ENCODE assay signal across 9 cellular contexts in genomic region chr19:14440049-14440448, GRCh38. TPM values are rescaled to one million over a fixed set of nuclear protein-coding genes. Genes with fewer than 3 reads are reported as not detected.
DNase-seq lines count a peak whose midpoint lies in the region; ATAC-seq and TF ChIP-seq lines count a peak whose summit lies in the region.
"Had no signal": no experiment of that assay in that cellular context is flagged by ENCODE, and none has a peak within 500 bp of the region (broad histone marks: within the 10 kb centered on the region; RNA-seq: fewer than 3 reads in every experiment).

No MANE protein-coding gene starts in this region.

- no peak for TF ChIP-seq CTCF in adrenal gland (IDR thresholded peaks at IDR 0.05)

- peak overlapping the region; percentile 98 for H3K4me3 Mint-ChIP-seq in T-helper 2 cell treated with Interferon-gamma antibody and Interleukin-4, amounts not matched to agents 5 μg/mL and 100 μg/mL, for 36 hours

- peak overlapping the region in 2 of 5 donors; percentile 23 to 37 for H3K27ac ChIP-seq in adrenal gland

- H3K27ac Mint-ChIP-seq in T-helper 2 cell treated with Interferon-gamma antibody and Interleukin-4, amounts not matched to agents 5 μg/mL and 100 μg/mL, for 36 hours = peak overlapping the region; percentile 86

- TF ChIP-seq POLR2A in adrenal gland (IDR thresholded peaks at IDR 0.05) = no peak

- H3K27me3 Mint-ChIP-seq in T-helper 2 cell treated with Interferon-gamma antibody and Interleukin-4, amounts not matched to agents 5 μg/mL and 100 μg/mL, for 36 hours (ENCODE audit: low read depth) = no peaks in the 10 kb centered on the region

- intact Hi-C loops in adrenal gland (cut with DNase I) = no loop called here

- DNase-seq in T-helper 2 cell treated with Interferon-gamma antibody and Interleukin-4, amounts not matched to agents 5 μg/mL and 100 μg/mL, for 36 hours (ENCODE audit: low spot score) = peak; percentile 81
- DNase-seq in adrenal gland = peak; percentile 53 to 81 (median 65)
- DNase-seq in midbrain (lab: John Stamatoyannopoulos, UW) = peak; percentile 15
- peak; percentile 73 for DNase-seq in stimulated activated naive CD4-positive, alpha-beta T cell treated with Interleukin-2 at 50 U/mL for 16 hours (lab: John Stamatoyannopoulos, UW)
- DNase-seq in NCI-H345 treated with DMSO at 0.1 percent for 48 hours (lab: John Stamatoyannopoulos, UW; ENCODE audit: unreplicated experiment) = no peak
- no peak for DNase-seq in dedifferentiated amniotic fluid mesenchymal stem cell (ENCODE audit: extremely low spot score)

- WGBS in adrenal gland, 4 donors = 49 to 66% (median 57%) methylated on average over 5 to 9 of the region's 9 CpGs

- H3K9me3 ChIP-seq in adrenal gland (replicated peaks in 1 of 3) = no peaks in the 10 kb centered on the region

- peaks cover 31% of the 10 kb centered on the region for H3K4me1 Mint-ChIP-seq in T-helper 2 cell treated with Interferon-gamma antibody and Interleukin-4, amounts not matched to agents 5 μg/mL and 100 μg/mL, for 36 hours (ENCODE audit: low read depth)

- H3K36me3 Mint-ChIP-seq in T-helper 2 cell treated with Interferon-gamma antibody and Interleukin-4, amounts not matched to agents 5 μg/mL and 100 μg/mL, for 36 hours (ENCODE audit: low read depth) = peaks cover 41% of the 10 kb centered on the region

- H3K27me3 ChIP-seq in adrenal gland = no peaks in the 10 kb centered on the region

- H3K9me3 Mint-ChIP-seq in T-helper 2 cell treated with Interferon-gamma antibody and Interleukin-4, amounts not matched to agents 5 μg/mL and 100 μg/mL, for 36 hours = no peaks in the 10 kb centered on the region

- ATAC-seq in GM18502 (IDR thresholded peaks at IDR 0.05; ENCODE audit: poor library complexity, unreplicated experiment) (peak; percentile 78), HG02943 (IDR thresholded peaks at IDR 0.05; ENCODE audit: low read depth, unreplicated experiment) (peak; percentile 81)

- peaks cover 15 to 33% of the 10 kb centered on the region in 2 donors for H3K4me1 ChIP-seq in adrenal gland (replicated peaks in 1 of 2)

- peaks cover 0 to 40% of the 10 kb centered on the region in 2 donors for H3K36me3 ChIP-seq in adrenal gland (replicated peaks in 1 of 2)

- peak overlapping the region in 1 of 4 donors; percentile 36 for H3K4me3 ChIP-seq in adrenal gland

RNA-seq across cellular contexts. Expression of gene PKN1, which starts 6.9 kb away (rescaled TPM):
- 100 to 1,000 TPM in 7 of 8 donors, 10 to 100 TPM in 1; 97.5 to 184 (median 137) TPM for total RNA-seq in adrenal gland
- polyA plus RNA-seq in adrenal gland = 100 to 1,000 TPM in 2 of 3 donors, 10 to 100 TPM in 1; 27.5 to 209 (median 118) TPM

RNA-seq across cellular contexts. Expression of gene DDX39A, which starts 20.9 kb away (rescaled TPM):
- total RNA-seq in adrenal gland = 10 to 100 TPM; 30.7 to 60.7 (median 40.9) TPM
- 100 to 1,000 TPM in 2 of 3 donors, 10 to 100 TPM in 1; 26.7 to 262 (median 126) TPM for polyA plus RNA-seq in adrenal gland

RNA-seq across cellular contexts. Expression of gene PTGER1, which starts 35.1 kb away (rescaled TPM):
- 1 to 10 TPM; 2.0 to 9.8 (median 4.0) TPM for total RNA-seq in adrenal gland
- polyA plus RNA-seq in adrenal gland = 1 to 10 TPM in 2 of 3 donors, not detected in 1; 1.9 to 4.8 TPM
- total RNA-seq: frontal cortex had no signal

RNA-seq across cellular contexts. Expression of gene GIPC1, which starts 55.9 kb away (rescaled TPM):
- 10 to 100 TPM; 52.2 to 69.9 (median 61.2) TPM for total RNA-seq in adrenal gland
- polyA plus RNA-seq in adrenal gland = 10 to 100 TPM; 26.6 to 85.7 (median 74.3) TPM

RNA-seq across cellular contexts. Expression of gene ADGRE5, which starts 58.8 kb away (rescaled TPM):
- total RNA-seq in adrenal gland = 100 to 1,000 TPM in 1 of 8 donors, 10 to 100 TPM in 7; 26.8 to 103 (median 71.5) TPM
- polyA plus RNA-seq in adrenal gland = 10 to 100 TPM; 11.7 to 25.8 (median 15.9) TPM

Comparison
In these comparisons a context has a peak if more than half of its experiments do, and no peak if none do; other contexts are left out.
1. DNase-seq: peak in T-helper 2 cell treated with Interferon-gamma antibody and Interleukin-4, amounts not matched to agents 5 μg/mL and 100 μg/mL, for 36 hours (single experiment), adrenal gland (7 of 7), midbrain (single experiment) and stimulated activated naive CD4-positive, alpha-beta T cell treated with Interleukin-2 at 50 U/mL for 16 hours (single experiment); none in NCI-H345 treated with DMSO at 0.1 percent for 48 hours (single experiment) and dedifferentiated amniotic fluid mesenchymal stem cell (single experiment).